8 cellular contexts compared by ENCODE assay signal in genomic region chr1:119372493-119373086, GRCh38. TPM values are rescaled to one million over a fixed set of nuclear protein-coding genes. Genes with fewer than 3 reads are reported as not detected.
DNase-seq lines count a peak whose midpoint lies in the region; ATAC-seq, FAIRE-seq and TF ChIP-seq lines count a peak whose summit lies in the region.

No MANE protein-coding gene starts in this region.

- no peaks in the 10 kb centered on the region for H4K20me1 ChIP-seq in keratinocyte (ENCODE audit: control insufficient read depth, extremely low read depth, insufficient read depth, low read length)

- no peak overlapping the region for H3K4me3 Mint-ChIP-seq in MCF 10A (ENCODE audit: unreplicated experiment)

- H3K27ac ChIP-seq in breast epithelium, result no peak overlapping the region
- no peak overlapping the region for H3K27ac ChIP-seq in keratinocyte (ENCODE audit: control insufficient read depth, insufficient read depth, low read length)

- H3K36me3 Mint-ChIP-seq in MCF 10A (ENCODE audit: insufficient read depth, unreplicated experiment), result no peaks in the 10 kb centered on the region

- H3K4me1 Mint-ChIP-seq in MCF 10A (ENCODE audit: insufficient read depth, unreplicated experiment), result peaks cover 12% of the 10 kb centered on the region

- H3K4me3 ChIP-seq in breast epithelium (no peak overlapping the region), keratinocyte (ENCODE audit: control insufficient read depth in 2 of 3, extremely low read depth in 1 of 3, insufficient read depth in 2 of 3, low read depth in 1 of 3, low read length in 3 of 3) (no peak overlapping the region)

- H3K9ac ChIP-seq in keratinocyte (ENCODE audit: control insufficient read depth, extremely low read depth, insufficient read depth, low read length), result no peak overlapping the region

- no peaks in the 10 kb centered on the region for H3K9me3 Mint-ChIP-seq in MCF 10A (ENCODE audit: unreplicated experiment)

- H2AFZ ChIP-seq in keratinocyte (ENCODE audit: control insufficient read depth, low read length), result no peak overlapping the region

- POLR2A ChIA-PET in MCF 10A (lab: Yijun Ruan, JAX), result interaction anchor here (0.6 to 1.3 kb wide), 3 partner anchors 93 to 1641 kb away, joined by 3 to 5 read pairs (median 3); no protein-coding TSS in a partner anchor

- FAIRE-seq in keratinocyte (lab: Jason Lieb, UNC), result no peak

- no peaks in the 10 kb centered on the region for H3K9me1 ChIP-seq in keratinocyte (ENCODE audit: control insufficient read depth, extremely low read depth, insufficient read depth, low read length)

- peak; percentile 72 for ATAC-seq in HG02884 (IDR thresholded peaks at IDR 0.05; ENCODE audit: unreplicated experiment)

- H3K4me1 ChIP-seq in breast epithelium (no peaks in the 10 kb centered on the region), keratinocyte (ENCODE audit: control insufficient read depth, extremely low read depth, insufficient read depth, low read length) (peaks cover 9% of the 10 kb centered on the region)

- H3K36me3 ChIP-seq in breast epithelium, result no peaks in the 10 kb centered on the region
- no peaks in the 10 kb centered on the region for H3K36me3 ChIP-seq in keratinocyte (ENCODE audit: control insufficient read depth in 2 of 2, extremely low read depth in 1 of 2, insufficient read depth in 2 of 2, low read length in 2 of 2)

- TF ChIP-seq POLR2A in breast epithelium (IDR thresholded peaks at IDR 0.05), result no peak

- H3K27me3 ChIP-seq in breast epithelium, result no peaks in the 10 kb centered on the region
- no peaks in the 10 kb centered on the region for H3K27me3 ChIP-seq in keratinocyte (ENCODE audit: control insufficient read depth, extremely low read depth, insufficient read depth, low read length)

- no peak overlapping the region for H3K27ac Mint-ChIP-seq in MCF 10A (ENCODE audit: low read depth, unreplicated experiment)

- H3K9me3 ChIP-seq in breast epithelium (no peaks in the 10 kb centered on the region), keratinocyte (ENCODE audit: control insufficient read depth, low read depth, low read length) (no peaks in the 10 kb centered on the region)

- intact Hi-C loops in MCF 10A (cut with micrococcal nuclease), result no loop called here
- intact Hi-C loops in breast epithelium (cut with DNase I; ENCODE audit: low total_unique reads), result no loop called here

- dilution Hi-C loops in keratinocyte (cut with MboI; ENCODE audit: extremely low pct_ligation_motif_present, low sequenced_read_pairs), result no loop called here

- H3K27me3 Mint-ChIP-seq in MCF 10A (ENCODE audit: insufficient read depth, unreplicated experiment), result no peaks in the 10 kb centered on the region

- CTCF ChIA-PET in MCF 10A (lab: Yijun Ruan, JAX), result interaction anchor here (0.6 to 1.6 kb wide), 7 partner anchors 55 to 1229 kb away, joined by 3 to 6 read pairs (median 3); no protein-coding TSS in a partner anchor

- H3K4me2 ChIP-seq in keratinocyte (ENCODE audit: control insufficient read depth, extremely low read depth, insufficient read depth, low read depth, low read length), result no peak overlapping the region

- no peaks in the 10 kb centered on the region for H3K79me2 ChIP-seq in keratinocyte (ENCODE audit: control insufficient read depth, insufficient read depth, low read length)

- BruUV-seq in MCF 10A (replicated peaks; lab: Mats Ljungman, UMichigan), result no TSS peak

- DNase-seq in MCF 10A (ENCODE audit: unreplicated experiment) (peak; percentile 38), breast epithelium (ENCODE audit: low spot score in 2 of 2) (no peak), RKO (ENCODE audit: low spot score) (peak; percentile 26), keratinocyte (ENCODE audit: low read depth, low spot score) (no peak), NCI-H345 (lab: John Stamatoyannopoulos, UW) (no peak), cortex of kidney (lab: John Stamatoyannopoulos, UW) (no peak)
- no peak for DNase-seq in activated naive CD4-positive, alpha-beta T cell treated with Interleukin-2 at 50 U/mL for 16 hours

- TF ChIP-seq CTCF in MCF 10A (IDR thresholded peaks at IDR 0.05; ENCODE audit: unreplicated experiment) (no peak), breast epithelium (IDR thresholded peaks at IDR 0.05) (no peak), keratinocyte (optimal IDR thresholded peaks at IDR 0.05 in 1 of 3, IDR thresholded peaks at IDR 0.05 in 1 of 3, conservative IDR thresholded peaks at IDR 0.05 in 1 of 3; ENCODE audit: extremely low read depth in 1 of 3, insufficient read depth in 2 of 3, low read length in 3 of 3) (peak; percentile 13 to 55 (median 44))

RNA-seq across cellular contexts. Expression of gene HAO2, which starts 4.0 kb away (rescaled TPM):
- total RNA-seq in MCF 10A (2022), result not detected in 2 replicates
- total RNA-seq in breast epithelium, result under 1 TPM in 1 of 3 donors, not detected in 2; 0.66 TPM
- polyA plus RNA-seq in keratinocyte, result not detected in 3 replicates
- polyA plus RNA-seq in keratinocyte (2011; ENCODE audit: low read depth), result not detected
- polyA plus RNA-seq in keratinocyte (2011; cell fraction: cytosol; rRNA removed), result not detected in 2 replicates
- not detected in 2 replicates for polyA plus RNA-seq in keratinocyte (2011; cell fraction: nucleus; rRNA removed)
- not detected in 2 replicates for polyA plus RNA-seq in keratinocyte (2012; ENCODE audit: low replicate concordance)
- polyA minus RNA-seq in keratinocyte, result not detected in 3 replicates
- not detected for polyA minus RNA-seq in keratinocyte (2011; cell fraction: cytosol; rRNA and poly(A)+ RNA removed)
- not detected in 2 replicates for polyA minus RNA-seq in keratinocyte (2011; cell fraction: nucleus; rRNA and poly(A)+ RNA removed)

RNA-seq across cellular contexts. Expression of gene HSD3B2, which starts 42.4 kb away (rescaled TPM):
- total RNA-seq in MCF 10A (2022) (not detected in 2 replicates), breast epithelium (not detected)
- polyA plus RNA-seq in keratinocyte, result not detected in 3 replicates
- not detected for polyA plus RNA-seq in keratinocyte (2011; ENCODE audit: low read depth)
- not detected in 2 replicates for polyA plus RNA-seq in keratinocyte (2011; cell fraction: cytosol; rRNA removed)
- not detected in 2 replicates for polyA plus RNA-seq in keratinocyte (2011; cell fraction: nucleus; rRNA removed)
- polyA plus RNA-seq in keratinocyte (2012; ENCODE audit: low replicate concordance), result not detected in 2 replicates
- not detected in 3 replicates for polyA minus RNA-seq in keratinocyte
- polyA minus RNA-seq in keratinocyte (2011; cell fraction: cytosol; rRNA and poly(A)+ RNA removed), result not detected
- not detected in 2 replicates for polyA minus RNA-seq in keratinocyte (2011; cell fraction: nucleus; rRNA and poly(A)+ RNA removed)

Comparison
In these comparisons a context has a peak if more than half of its experiments do, and no peak if none do; other contexts are left out.
1. DNase-seq: peak in MCF 10A (single experiment) and RKO (single experiment); none in breast epithelium (0 of 2), keratinocyte (single experiment), NCI-H345 (single experiment), cortex of kidney (single experiment) and activated naive CD4-positive, alpha-beta T cell treated with Interleukin-2 at 50 U/mL for 16 hours (single experiment).
2. CTCF ChIP-seq: peak in keratinocyte (3 of 3); none in MCF 10A (single experiment) and breast epithelium (0 of 3).